In genomic region chr7:88357794-88358533, GRCh38 we compare ENCODE assay signal across 8 cellular contexts. TPM values are rescaled to one million over a fixed set of nuclear protein-coding genes. Genes with fewer than 3 reads are reported as not detected.
DNase-seq lines count a peak whose midpoint lies in the region; ATAC-seq and TF ChIP-seq lines count a peak whose summit lies in the region.

No MANE protein-coding gene starts in this region.

- TF ChIP-seq CTCF in SU-DHL-6 (IDR thresholded peaks at IDR 0.05; ENCODE audit: insufficient read depth, low read length, poor library complexity, severe bottlenecking) (peak; percentile 76), left lung (IDR thresholded peaks at IDR 0.05) (peak; percentile 39 to 52), lower leg skin (IDR thresholded peaks at IDR 0.05) (no peak)

- H3K27ac ChIP-seq in SU-DHL-6 (ENCODE audit: low read depth, low read length) = no peak overlapping the region
- H3K27ac ChIP-seq in left lung = no peak overlapping the region

- no peaks in the 10 kb centered on the region for H4K20me1 ChIP-seq in SU-DHL-6 (ENCODE audit: low read depth, low read length)

- no peak overlapping the region for H2AFZ ChIP-seq in SU-DHL-6 (ENCODE audit: low read depth, low read length, severe bottlenecking)

- WGBS in lower leg skin, 2 donors = 25 to 36% methylated on average over 4 of the region's 4 CpGs

- H3K27me3 ChIP-seq in SU-DHL-6 (ENCODE audit: low read length) (no peaks in the 10 kb centered on the region), left lung (no peaks in the 10 kb centered on the region)

- DNase-seq in A172 (ENCODE audit: low spot score) (peak; percentile 28), left lung (no peak), lower leg skin (ENCODE audit: low spot score in 2 of 2) (no peak)
- no peak for DNase-seq in activated CD8-positive, alpha-beta memory T cell treated with anti-CD3 and anti-CD28 coated beads, Interleukin-2, amount 50 U/mL, for 48 hours
- DNase-seq in activated naive CD4-positive, alpha-beta T cell treated with Interleukin-2 at 50 U/mL for 16 hours = no peak

- ATAC-seq in GM19023 (IDR thresholded peaks at IDR 0.05; ENCODE audit: unreplicated experiment) = peak; percentile 78
- ATAC-seq in HG03354 (IDR thresholded peaks at IDR 0.05; ENCODE audit: poor library complexity, severe bottlenecking, unreplicated experiment) = peak; percentile 90
- peak; percentile 89 for ATAC-seq in left lung

- H3K4me1 ChIP-seq in left lung = peaks cover 0 to 13% of the 10 kb centered on the region in 2 donors

- H3K36me3 ChIP-seq in SU-DHL-6 (ENCODE audit: low read length) (no peaks in the 10 kb centered on the region), left lung (no peaks in the 10 kb centered on the region)

- H3K4me3 ChIP-seq in SU-DHL-6 (ENCODE audit: insufficient read depth, low read length, poor library complexity, severe bottlenecking) = no peak overlapping the region
- no peak overlapping the region for H3K4me3 ChIP-seq in left lung
- H3K4me3 ChIP-seq in lower leg skin (ENCODE audit: low read depth, poor library complexity, severe bottlenecking) = no peak overlapping the region

- no peaks in the 10 kb centered on the region for H3K79me2 ChIP-seq in SU-DHL-6 (ENCODE audit: insufficient read depth, low read length)

- H3K4me2 ChIP-seq in SU-DHL-6 (ENCODE audit: low read depth, low read length, poor library complexity, severe bottlenecking) = peak overlapping the region; percentile 26

- no peaks in the 10 kb centered on the region for H3F3A ChIP-seq in SU-DHL-6 (ENCODE audit: insufficient read depth)

- intact Hi-C loops in left lung (cut with DNase I) (no loop called here), lower leg skin (cut with DNase I; ENCODE audit: low total_unique reads) (loop anchor here (5.0 kb wide), 1 partner anchor 116 kb away; no protein-coding TSS in a partner anchor)

- H3K9me3 ChIP-seq in SU-DHL-6 (ENCODE audit: insufficient read depth, low read length) = no peaks in the 10 kb centered on the region
- H3K9me3 ChIP-seq in left lung = no peaks in the 10 kb centered on the region

- H3K9me2 ChIP-seq in SU-DHL-6 (replicated peaks; ENCODE audit: insufficient read depth, low read length) = no peaks in the 10 kb centered on the region

- no peak for TF ChIP-seq POLR2A in lower leg skin (IDR thresholded peaks at IDR 0.05)

- no peak overlapping the region for H3K9ac ChIP-seq in SU-DHL-6 (ENCODE audit: low read length)

RNA-seq across cellular contexts. Expression of gene STEAP4, which starts 51.3 kb away (rescaled TPM):
- total RNA-seq in A172 (2014; rRNA removed; shearing (Covaris generic)) = 0.29 TPM in 1 of 2 replicates, not detected in the other
- total RNA-seq in left lung (100 to 1,000 TPM in 1 of 2 donors, 10 to 100 TPM in 1; 93.0 to 149 TPM), lower leg skin (10 to 100 TPM in 2 of 4 donors, 1 to 10 TPM in 2; 8.6 to 55.6 (median 22.0) TPM)

Comparison
In these comparisons a context has a peak if more than half of its experiments do, and no peak if none do; other contexts are left out.
1. CTCF ChIP-seq: peak in SU-DHL-6 (single experiment) and left lung (2 of 2); none in lower leg skin (0 of 3).
2. Peak in every context shown above with its lines, with median percentiles within 50 percentile points of each other: ATAC-seq.